Comparison of ENCODE assay signal across 37 cellular contexts in genomic region chr12:129138776-129139175, GRCh38.
"Had no signal": no experiment of that assay in that cellular context is flagged by ENCODE, and none has a peak within 500 bp of the region (broad histone marks: within the 10 kb centered on the region; RNA-seq: fewer than 3 reads in every experiment).

No MANE protein-coding gene starts in this region.

- H3K36me3 Mint-ChIP-seq: activated naive CD4-positive, alpha-beta T cell treated with anti-CD3 and anti-CD28 coated beads, Interleukin-2, amount 10 ng/mL, durations not matched to agents 7 days and 5 days; activated naive CD4-positive, alpha-beta T cell treated with anti-CD3 and anti-CD28 coated beads, Interleukin-2, amount 50 U/mL, for 24 hours; activated naive CD8-positive, alpha-beta T cell; activated naive CD8-positive, alpha-beta T cell treated with anti-CD3 and anti-CD28 coated beads for 36 hours; activated naive CD8-positive, alpha-beta T cell treated with anti-CD3 and anti-CD28 coated beads, Interleukin-2, amount 10 ng/mL, durations not matched to agents 7 days and 5 days; brain had no signal

- H3K27me3 ChIP-seq: adrenal gland, ascending aorta, body of pancreas, brain microvascular endothelial cell, breast epithelium, cardiac muscle cell had no signal

- DNase-seq: activated effector memory CD4-positive, alpha-beta T cell treated with anti-CD3 and anti-CD28 coated beads, Interleukin-2, amount 50 U/mL, for 16 hours; activated effector memory CD4-positive, alpha-beta T cell treated with Interleukin-2 at 50 U/mL for 16 hours; activated gamma-delta T cell; activated gamma-delta T cell treated with Interleukin-2 at 50 U/mL for 16 hours; activated naive CD4-positive, alpha-beta T cell; activated naive CD4-positive, alpha-beta T cell treated with anti-CD3 and anti-CD28 coated beads for 36 hours; activated naive CD4-positive, alpha-beta T cell treated with anti-CD3 and anti-CD28 coated beads, Interleukin-2, amount 10 ng/mL, durations not matched to agents 7 days and 5 days; activated naive CD4-positive, alpha-beta T cell treated with anti-CD3 and anti-CD28 coated beads, Interleukin-2, amount 50 U/mL, for 16 hours; activated naive CD4-positive, alpha-beta T cell treated with Interleukin-2 at 50 U/mL for 16 hours; activated naive CD8-positive, alpha-beta T cell treated with anti-CD3 and anti-CD28 coated beads for 36 hours; activated naive CD8-positive, alpha-beta T cell treated with anti-CD3 and anti-CD28 coated beads, Interleukin-2, amount 10 ng/mL, durations not matched to agents 7 days and 5 days; activated naive CD8-positive, alpha-beta T cell treated with anti-CD3 and anti-CD28 coated beads, Interleukin-2, amount 50 U/mL, for 24 hours; activated T-cell treated with anti-CD3 and anti-CD28 coated beads, Interleukin-2, amount 50 U/mL, for 1 hour; activated T-cell treated with anti-CD3 and anti-CD28 coated beads, Interleukin-2, amount 50 U/mL, for 24 hours; activated T-cell treated with anti-CD3 and anti-CD28 coated beads, Interleukin-2, amount 50 U/mL, for 4 hours; activated T-cell treated with anti-CD3 and anti-CD28 coated beads, Interleukin-2, amount 50 U/mL, for 48 hours; activated T-cell treated with anti-CD3 and anti-CD28 coated beads, Interleukin-2, amount 50 U/mL, for 72 hours; adrenal gland; amniotic stem cell; amygdala; anterior cingulate cortex; aorta; body of pancreas; brain microvascular endothelial cell; central memory CD4-positive, alpha-beta T cell; cerebellar nuclear complex had no signal

- H3K4me1 ChIP-seq: adrenal gland, ascending aorta, body of pancreas, breast epithelium had no signal

- H3K27ac Mint-ChIP-seq: activated naive CD4-positive, alpha-beta T cell treated with anti-CD3 and anti-CD28 coated beads for 36 hours; activated naive CD4-positive, alpha-beta T cell treated with anti-CD3 and anti-CD28 coated beads, Interleukin-2, amount 10 ng/mL, durations not matched to agents 7 days and 5 days; activated naive CD4-positive, alpha-beta T cell treated with anti-CD3 and anti-CD28 coated beads, Interleukin-2, amount 50 U/mL, for 24 hours; activated naive CD4-positive, alpha-beta T cell treated with anti-CD3 and anti-CD28 coated beads, Interleukin-2, amount 50 U/mL, for 72 hours; activated naive CD8-positive, alpha-beta T cell; activated naive CD8-positive, alpha-beta T cell treated with anti-CD3 and anti-CD28 coated beads for 36 hours; activated naive CD8-positive, alpha-beta T cell treated with anti-CD3 and anti-CD28 coated beads, Interleukin-2, amount 10 ng/mL, durations not matched to agents 7 days and 5 days; activated naive CD8-positive, alpha-beta T cell treated with anti-CD3 and anti-CD28 coated beads, Interleukin-2, amount 50 U/mL, for 24 hours; activated T-cell treated with anti-CD3 and anti-CD28 coated beads, Interleukin-2, amount 50 U/mL, for 24 hours; activated T-cell treated with anti-CD3 and anti-CD28 coated beads, Interleukin-2, amount 50 U/mL, for 72 hours; activated T-helper 1 cell treated with anti-CD3 and anti-CD28 coated beads, Interleukin-12 subunit alpha, Interleukin-12 subunit beta, Interleukin-2, Interleukin-4 antibody, amounts not matched to agents 30 ng/mL and 10 ng/mL and 1 ng/mL, durations not matched to agents 14 hours and 24 hours and 36 hours; activated T-helper 17 cell treated with anti-CD3 and anti-CD28 coated beads, Interleukin-2, amount 50 U/mL, for 72 hours; activated T-helper 2 cell treated with anti-CD3 and anti-CD28 coated beads, Interferon-gamma antibody, Interleukin-2, Interleukin-4, amounts not matched to agents 10 μg/mL and 5 μg/mL and 100 μg/mL, durations not matched to agents 14 hours and 24 hours and 36 hours; brain had no signal

- ATAC-seq: activated naive CD4-positive, alpha-beta T cell treated with anti-CD3 and anti-CD28 coated beads, Interleukin-2, amount 50 U/mL, for 72 hours; activated naive CD8-positive, alpha-beta T cell treated with anti-CD3 and anti-CD28 coated beads, Interleukin-2, amount 50 U/mL, for 24 hours; activated T-cell treated with anti-CD3 and anti-CD28 coated beads, Interleukin-2, amount 50 U/mL, for 4 hours; activated T-cell treated with anti-CD3 and anti-CD28 coated beads, Interleukin-2, amount 50 U/mL, for 72 hours; activated T-helper 17 cell treated with anti-CD3 and anti-CD28 coated beads, Interleukin-2, amount 50 U/mL, for 72 hours; body of pancreas had no signal

- H3K4me1 Mint-ChIP-seq: activated naive CD4-positive, alpha-beta T cell treated with anti-CD3 and anti-CD28 coated beads, Interleukin-2, amount 10 ng/mL, durations not matched to agents 7 days and 5 days; activated naive CD4-positive, alpha-beta T cell treated with anti-CD3 and anti-CD28 coated beads, Interleukin-2, amount 50 U/mL, for 24 hours; activated naive CD8-positive, alpha-beta T cell treated with anti-CD3 and anti-CD28 coated beads for 36 hours; activated naive CD8-positive, alpha-beta T cell treated with anti-CD3 and anti-CD28 coated beads, Interleukin-2, amount 10 ng/mL, durations not matched to agents 7 days and 5 days; activated naive CD8-positive, alpha-beta T cell treated with anti-CD3 and anti-CD28 coated beads, Interleukin-2, amount 50 U/mL, for 24 hours; activated T-helper 17 cell treated with anti-CD3 and anti-CD28 coated beads, Interleukin-2, amount 50 U/mL, for 72 hours; brain; central memory CD8-positive, alpha-beta T cell had no signal

- H3K9me3 ChIP-seq: adrenal gland, ascending aorta, body of pancreas, breast epithelium had no signal

- H3K4me3 Mint-ChIP-seq: activated naive CD4-positive, alpha-beta T cell treated with anti-CD3 and anti-CD28 coated beads for 36 hours; activated naive CD4-positive, alpha-beta T cell treated with anti-CD3 and anti-CD28 coated beads, Interleukin-2, amount 10 ng/mL, durations not matched to agents 7 days and 5 days; activated naive CD4-positive, alpha-beta T cell treated with anti-CD3 and anti-CD28 coated beads, Interleukin-2, amount 50 U/mL, for 24 hours; activated naive CD8-positive, alpha-beta T cell; activated naive CD8-positive, alpha-beta T cell treated with anti-CD3 and anti-CD28 coated beads for 36 hours; activated naive CD8-positive, alpha-beta T cell treated with anti-CD3 and anti-CD28 coated beads, Interleukin-2, amount 10 ng/mL, durations not matched to agents 7 days and 5 days; activated naive CD8-positive, alpha-beta T cell treated with anti-CD3 and anti-CD28 coated beads, Interleukin-2, amount 50 U/mL, for 24 hours; activated T-cell treated with anti-CD3 and anti-CD28 coated beads, Interleukin-2, amount 50 U/mL, for 24 hours; activated T-cell treated with anti-CD3 and anti-CD28 coated beads, Interleukin-2, amount 50 U/mL, for 4 hours; activated T-cell treated with anti-CD3 and anti-CD28 coated beads, Interleukin-2, amount 50 U/mL, for 72 hours; activated T-helper 1 cell treated with anti-CD3 and anti-CD28 coated beads, Interleukin-12 subunit alpha, Interleukin-12 subunit beta, Interleukin-2, Interleukin-4 antibody, amounts not matched to agents 30 ng/mL and 10 ng/mL and 1 ng/mL, durations not matched to agents 14 hours and 24 hours and 36 hours; activated T-helper 17 cell treated with anti-CD3 and anti-CD28 coated beads, Interleukin-2, amount 50 U/mL, for 72 hours; brain; central memory CD8-positive, alpha-beta T cell had no signal

- H3K9me3 Mint-ChIP-seq: activated naive CD4-positive, alpha-beta T cell treated with anti-CD3 and anti-CD28 coated beads for 36 hours; activated naive CD4-positive, alpha-beta T cell treated with anti-CD3 and anti-CD28 coated beads, Interleukin-2, amount 50 U/mL, for 24 hours; activated naive CD8-positive, alpha-beta T cell treated with anti-CD3 and anti-CD28 coated beads for 36 hours; activated naive CD8-positive, alpha-beta T cell treated with anti-CD3 and anti-CD28 coated beads, Interleukin-2, amount 10 ng/mL, durations not matched to agents 7 days and 5 days; activated naive CD8-positive, alpha-beta T cell treated with anti-CD3 and anti-CD28 coated beads, Interleukin-2, amount 50 U/mL, for 24 hours; activated T-cell treated with anti-CD3 and anti-CD28 coated beads, Interleukin-2, amount 50 U/mL, for 4 hours; activated T-helper 1 cell treated with anti-CD3 and anti-CD28 coated beads, Interleukin-12 subunit alpha, Interleukin-12 subunit beta, Interleukin-2, Interleukin-4 antibody, amounts not matched to agents 30 ng/mL and 10 ng/mL and 1 ng/mL, durations not matched to agents 14 hours and 24 hours and 36 hours; central memory CD8-positive, alpha-beta T cell had no signal

- H3K4me3 ChIP-seq: adrenal gland, ascending aorta, body of pancreas, breast epithelium, cardiac muscle cell had no signal

- H3K36me3 ChIP-seq: adrenal gland, ascending aorta, brain microvascular endothelial cell, breast epithelium, cardiac muscle cell had no signal

- H3K27me3 Mint-ChIP-seq: activated naive CD4-positive, alpha-beta T cell treated with anti-CD3 and anti-CD28 coated beads, Interleukin-2, amount 10 ng/mL, durations not matched to agents 7 days and 5 days; activated naive CD4-positive, alpha-beta T cell treated with anti-CD3 and anti-CD28 coated beads, Interleukin-2, amount 50 U/mL, for 24 hours; activated naive CD8-positive, alpha-beta T cell; activated naive CD8-positive, alpha-beta T cell treated with anti-CD3 and anti-CD28 coated beads for 36 hours; activated naive CD8-positive, alpha-beta T cell treated with anti-CD3 and anti-CD28 coated beads, Interleukin-2, amount 10 ng/mL, durations not matched to agents 7 days and 5 days; activated naive CD8-positive, alpha-beta T cell treated with anti-CD3 and anti-CD28 coated beads, Interleukin-2, amount 50 U/mL, for 24 hours; activated T-cell treated with anti-CD3 and anti-CD28 coated beads, Interleukin-2, amount 50 U/mL, for 24 hours; activated T-helper 17 cell treated with anti-CD3 and anti-CD28 coated beads, Interleukin-2, amount 50 U/mL, for 72 hours; brain; central memory CD8-positive, alpha-beta T cell had no signal

- H3K27ac ChIP-seq: adrenal gland, ascending aorta, body of pancreas, brain microvascular endothelial cell, breast epithelium, cardiac muscle cell had no signal
